ENCODE assay signal across 8 cellular contexts in the genomic region with DNA sequence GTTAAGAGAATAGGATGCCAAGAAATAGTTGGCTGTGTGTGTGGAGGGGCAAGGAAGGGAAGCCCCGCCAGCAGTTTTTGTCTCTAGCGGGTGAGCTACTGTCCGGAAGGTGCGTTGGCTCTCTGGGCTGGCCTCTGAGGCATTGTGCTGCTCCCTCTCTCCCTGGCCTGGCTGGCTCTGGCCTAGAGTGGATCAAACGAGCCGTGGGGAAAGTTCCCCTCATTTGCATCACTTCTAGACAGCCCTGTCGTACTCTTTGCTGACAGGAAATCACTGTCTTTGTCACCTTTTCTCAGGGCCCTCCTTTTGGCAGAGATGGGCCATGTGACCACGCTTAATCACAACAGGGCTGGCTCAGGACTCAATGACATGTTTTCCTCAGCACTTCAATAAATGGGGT.
A peak's percentile ranks its signal among the peaks of the same experiment; 100 is the strongest.
DNase-seq lines count a peak whose midpoint lies in the region; ATAC-seq and TF ChIP-seq lines count a peak whose summit lies in the region.

No MANE protein-coding gene starts in this region.

- H3K4me3 Mint-ChIP-seq in activated CD8-positive, alpha-beta T cell treated with anti-CD3 and anti-CD28 coated beads for 36 hours, result no peak overlapping the region
- no peak overlapping the region for H3K4me3 Mint-ChIP-seq in activated CD8-positive, alpha-beta T cell treated with anti-CD3 and anti-CD28 coated beads, Interleukin-2, amount 10 ng/mL, durations not matched to agents 7 days and 5 days
- H3K4me3 Mint-ChIP-seq in mesothelial cell of epicardium, result no peak overlapping the region

- no peaks in the 10 kb centered on the region for H3K4me1 Mint-ChIP-seq in activated CD8-positive, alpha-beta T cell treated with anti-CD3 and anti-CD28 coated beads for 36 hours (ENCODE audit: low read depth)
- H3K4me1 Mint-ChIP-seq in activated CD8-positive, alpha-beta T cell treated with anti-CD3 and anti-CD28 coated beads, Interleukin-2, amount 10 ng/mL, durations not matched to agents 7 days and 5 days (ENCODE audit: low read depth), result no peaks in the 10 kb centered on the region
- H3K4me1 Mint-ChIP-seq in mesothelial cell of epicardium, result peaks cover 7% of the 10 kb centered on the region

- no peaks in the 10 kb centered on the region for H3K27me3 Mint-ChIP-seq in activated CD8-positive, alpha-beta T cell treated with anti-CD3 and anti-CD28 coated beads for 36 hours
- no peaks in the 10 kb centered on the region for H3K27me3 Mint-ChIP-seq in activated CD8-positive, alpha-beta T cell treated with anti-CD3 and anti-CD28 coated beads, Interleukin-2, amount 10 ng/mL, durations not matched to agents 7 days and 5 days (ENCODE audit: low read depth)
- no peaks in the 10 kb centered on the region for H3K27me3 Mint-ChIP-seq in mesothelial cell of epicardium (ENCODE audit: low read depth)

- POLR2A ChIA-PET in activated CD8-positive, alpha-beta T cell treated with anti-CD3 and anti-CD28 coated beads for 36 hours (lab: Charles Lee), result no interaction called here
- POLR2A ChIA-PET in activated CD8-positive, alpha-beta T cell treated with anti-CD3 and anti-CD28 coated beads, Interleukin-2, amount 10 ng/mL, durations not matched to agents 7 days and 5 days (lab: Charles Lee), result no interaction called here

- no peaks in the 10 kb centered on the region for H3K4me1 ChIP-seq in colonic mucosa
- H3K4me1 ChIP-seq in transverse colon, result peaks cover 0 to 23% (median 2%) of the 10 kb centered on the region in 4 donors

- H3K4me3 ChIP-seq in colonic mucosa (no peak overlapping the region), transverse colon (no peak overlapping the region)

- no peak for TF ChIP-seq CTCF in activated CD8-positive, alpha-beta T cell treated with anti-CD3 and anti-CD28 coated beads for 36 hours (IDR thresholded peaks at IDR 0.05)
- TF ChIP-seq CTCF in colonic mucosa (IDR thresholded peaks at IDR 0.05), result no peak
- no peak for TF ChIP-seq CTCF in mesothelial cell of epicardium (IDR thresholded peaks at IDR 0.05; ENCODE audit: unreplicated experiment)
- no peak for TF ChIP-seq CTCF in transverse colon (IDR thresholded peaks at IDR 0.05)

- H3K27ac ChIP-seq in colonic mucosa, result no peak overlapping the region
- H3K27ac ChIP-seq in transverse colon, result peak overlapping the region; percentile 52 to 81 (median 73)

- no peak for TF ChIP-seq POLR2A in transverse colon (IDR thresholded peaks at IDR 0.05)

- intact Hi-C loops in activated CD8-positive, alpha-beta T cell treated with anti-CD3 and anti-CD28 coated beads for 36 hours (cut with micrococcal nuclease), result no loop called here
- intact Hi-C loops in colonic mucosa (cut with DNase I), result no loop called here
- intact Hi-C loops in transverse colon (cut with DNase I; ENCODE audit: low total_unique reads), result no loop called here

- peak; percentile 49 for ATAC-seq in activated CD8-positive, alpha-beta T cell treated with anti-CD3 and anti-CD28 coated beads for 36 hours
- ATAC-seq in activated CD8-positive, alpha-beta T cell treated with anti-CD3 and anti-CD28 coated beads, Interleukin-2, amount 10 ng/mL, durations not matched to agents 7 days and 5 days, result no peak
- ATAC-seq in HG03565 (IDR thresholded peaks at IDR 0.05; ENCODE audit: unreplicated experiment), result peak; percentile 86

- H3K27me3 ChIP-seq in colonic mucosa (no peaks in the 10 kb centered on the region), transverse colon (no peaks in the 10 kb centered on the region)

- DNase-seq in activated CD8-positive, alpha-beta T cell treated with anti-CD3 and anti-CD28 coated beads for 36 hours, result peak; percentile 12
- no peak for DNase-seq in activated CD8-positive, alpha-beta T cell treated with anti-CD3 and anti-CD28 coated beads, Interleukin-2, amount 10 ng/mL, durations not matched to agents 7 days and 5 days
- peak; percentile 18 for DNase-seq in colonic mucosa
- peak in 1 of 2 experiments; percentile 37 for DNase-seq in mesothelial cell of epicardium (ENCODE audit: low spot score in 2 of 2, unreplicated experiment in 2 of 2)
- DNase-seq in transverse colon, result peak; percentile 15
- no peak for DNase-seq in SK-N-DZ (ENCODE audit: low spot score)
- DNase-seq in dedifferentiated amniotic fluid mesenchymal stem cell (ENCODE audit: extremely low spot score), result no peak

- in situ Hi-C loops in transverse colon (cut with MboI; ENCODE audit: low pct_ligation_motif_present in 1 of 4, low pct_unique_long_range_greater_than_20kb in 1 of 4, low sequenced_read_pairs in 3 of 4), result loop anchor here in 1 of 4 donors (25.0 kb wide), 1 partner anchor 1085 kb away; no protein-coding TSS in a partner anchor

- TF ChIP-seq EP300 in transverse colon (IDR thresholded peaks at IDR 0.05; ENCODE audit: low read depth), result no peak

- H3K9ac ChIP-seq in colonic mucosa (ENCODE audit: low read depth in 2 of 2, low read length in 2 of 2), result no peak overlapping the region

- WGBS in transverse colon (ENCODE audit: low coverage in 1 of 2), 2 donors, result 68% methylated on average over 8 of the region's 8 CpGs; no CpG with 5 or more reads in 1 of the 2 donors

- H3K9me3 Mint-ChIP-seq in activated CD8-positive, alpha-beta T cell treated with anti-CD3 and anti-CD28 coated beads for 36 hours, result no peaks in the 10 kb centered on the region
- no peaks in the 10 kb centered on the region for H3K9me3 Mint-ChIP-seq in activated CD8-positive, alpha-beta T cell treated with anti-CD3 and anti-CD28 coated beads, Interleukin-2, amount 10 ng/mL, durations not matched to agents 7 days and 5 days (ENCODE audit: insufficient read depth)
- H3K9me3 Mint-ChIP-seq in mesothelial cell of epicardium, result peaks cover 3% of the 10 kb centered on the region

- no peaks in the 10 kb centered on the region for H3K9me3 ChIP-seq in colonic mucosa
- H3K9me3 ChIP-seq in transverse colon, result no peaks in the 10 kb centered on the region

- H3K36me3 ChIP-seq in colonic mucosa (no peaks in the 10 kb centered on the region), transverse colon (no peaks in the 10 kb centered on the region)

- H3K27ac Mint-ChIP-seq in activated CD8-positive, alpha-beta T cell treated with anti-CD3 and anti-CD28 coated beads for 36 hours, result no peak overlapping the region
- no peak overlapping the region for H3K27ac Mint-ChIP-seq in activated CD8-positive, alpha-beta T cell treated with anti-CD3 and anti-CD28 coated beads, Interleukin-2, amount 10 ng/mL, durations not matched to agents 7 days and 5 days
- peak overlapping the region; percentile 20 for H3K27ac Mint-ChIP-seq in mesothelial cell of epicardium

- no peaks in the 10 kb centered on the region for H3K36me3 Mint-ChIP-seq in activated CD8-positive, alpha-beta T cell treated with anti-CD3 and anti-CD28 coated beads for 36 hours (ENCODE audit: low read depth)
- H3K36me3 Mint-ChIP-seq in activated CD8-positive, alpha-beta T cell treated with anti-CD3 and anti-CD28 coated beads, Interleukin-2, amount 10 ng/mL, durations not matched to agents 7 days and 5 days (ENCODE audit: low read depth), result no peaks in the 10 kb centered on the region
- no peaks in the 10 kb centered on the region for H3K36me3 Mint-ChIP-seq in mesothelial cell of epicardium

- CTCF ChIA-PET in activated CD8-positive, alpha-beta T cell treated with anti-CD3 and anti-CD28 coated beads for 36 hours (lab: Charles Lee), result no interaction called here
- CTCF ChIA-PET in activated CD8-positive, alpha-beta T cell treated with anti-CD3 and anti-CD28 coated beads, Interleukin-2, amount 10 ng/mL, durations not matched to agents 7 days and 5 days (lab: Charles Lee), result no interaction called here

Comparison
In these comparisons a context has a peak if more than half of its experiments do, and no peak if none do; other contexts are left out.
1. DNase-seq: peak in activated CD8-positive, alpha-beta T cell treated with anti-CD3 and anti-CD28 coated beads for 36 hours (single experiment), colonic mucosa (single experiment) and transverse colon (single experiment); none in activated CD8-positive, alpha-beta T cell treated with anti-CD3 and anti-CD28 coated beads, Interleukin-2, amount 10 ng/mL, durations not matched to agents 7 days and 5 days (single experiment), SK-N-DZ (single experiment) and dedifferentiated amniotic fluid mesenchymal stem cell (single experiment).